ENCODE assay signal across 1 cellular context in the genomic region with DNA sequence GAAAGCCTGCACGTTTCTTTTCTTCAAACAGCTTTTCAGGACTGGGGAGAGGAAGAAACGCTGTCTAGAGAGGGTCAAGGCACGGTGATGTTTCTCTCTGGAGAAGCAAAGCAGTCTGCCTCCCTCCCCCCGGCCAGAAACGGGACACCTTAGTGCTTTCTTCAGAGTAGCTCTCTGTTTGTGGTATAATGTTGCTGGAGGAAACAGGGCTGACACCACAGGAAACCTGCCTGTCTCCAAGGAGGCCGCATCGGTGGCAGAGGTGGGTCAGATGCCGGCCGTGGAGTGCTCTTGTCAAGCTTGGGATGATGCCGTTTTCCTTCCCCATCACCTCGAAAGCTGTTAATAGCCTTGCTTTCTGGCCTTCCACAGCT.
TF ChIP-seq lines count a peak whose summit lies in the region.

No MANE protein-coding gene starts in this region.

TF ChIP-seq in HCT116, 20 proteins besides CTCF, POLR2A, EP300 and RAD21 (continued from another document):
- no peak for TF ChIP-seq REST (IDR thresholded peaks at IDR 0.05; ENCODE audit: low read depth)
- TF ChIP-seq EZH2 (IDR thresholded peaks at IDR 0.05): no peak
- TF ChIP-seq CEBPB (IDR thresholded peaks at IDR 0.05; ENCODE audit: low read depth): no peak
- no peak for TF ChIP-seq FOSL1 (IDR thresholded peaks at IDR 0.05; ENCODE audit: low read depth)
- no peak for TF ChIP-seq JUND (IDR thresholded peaks at IDR 0.05)
- no peak for TF ChIP-seq YY1 (IDR thresholded peaks at IDR 0.05; ENCODE audit: extremely low read depth, insufficient replicate concordance, low read depth, low read length)
- no peak for TF ChIP-seq ELF1 (IDR thresholded peaks at IDR 0.05; ENCODE audit: borderline replicate concordance, low read depth)
- no peak for TF ChIP-seq SP1 (IDR thresholded peaks at IDR 0.05; ENCODE audit: low read depth)
- TF ChIP-seq SIN3A (IDR thresholded peaks at IDR 0.05; ENCODE audit: low read depth): no peak
- TF ChIP-seq, protein P1, sequence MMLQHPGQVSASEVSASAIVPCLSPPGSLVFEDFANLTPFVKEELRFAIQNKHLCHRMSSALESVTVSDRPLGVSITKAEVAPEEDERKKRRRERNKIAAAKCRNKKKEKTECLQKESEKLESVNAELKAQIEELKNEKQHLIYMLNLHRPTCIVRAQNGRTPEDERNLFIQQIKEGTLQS (IDR thresholded peaks at IDR 0.05): no peak
- no peak for TF ChIP-seq CBX3 (IDR thresholded peaks at IDR 0.05; ENCODE audit: low read depth)
- TF ChIP-seq ZFX (IDR thresholded peaks at IDR 0.05): no peak
- no peak for TF ChIP-seq EZH2phosphoT487 (IDR thresholded peaks at IDR 0.05; ENCODE audit: borderline replicate concordance)
- TF ChIP-seq, protein P2, sequence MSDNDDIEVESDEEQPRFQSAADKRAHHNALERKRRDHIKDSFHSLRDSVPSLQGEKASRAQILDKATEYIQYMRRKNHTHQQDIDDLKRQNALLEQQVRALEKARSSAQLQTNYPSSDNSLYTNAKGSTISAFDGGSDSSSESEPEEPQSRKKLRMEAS (IDR thresholded peaks at IDR 0.05): no peak
- no peak for TF ChIP-seq TCF7L2 (IDR thresholded peaks at IDR 0.05; ENCODE audit: borderline replicate concordance, extremely low read depth, insufficient read depth, insufficient read length)
